In genomic region chr12:6215932-6216494, GRCh38 we compare ENCODE assay signal across 8 cellular contexts.
A peak's percentile ranks its signal among the peaks of the same experiment; 100 is the strongest.
DNase-seq lines count a peak whose midpoint lies in the region; ATAC-seq lines count a peak whose summit lies in the region.

No MANE protein-coding gene starts in this region.

- peak; percentile 68 for DNase-seq in NCI-H2196 (lab: John Stamatoyannopoulos, UW; ENCODE audit: unreplicated experiment)

- ATAC-seq in HG02973 (IDR thresholded peaks at IDR 0.05; ENCODE audit: unreplicated experiment) (no peak), HG03439 (IDR thresholded peaks at IDR 0.05; ENCODE audit: unreplicated experiment) (no peak), GM21367 (IDR thresholded peaks at IDR 0.05; ENCODE audit: unreplicated experiment) (no peak), HG03025 (IDR thresholded peaks at IDR 0.05; ENCODE audit: low FRiP score, unreplicated experiment) (no peak)

- H3K4me2 ChIP-seq in BLaER1: peak overlapping the region; percentile 100

- H3K9ac ChIP-seq in BLaER1 (peak overlapping the region; percentile 99), duodenal mucosa (ENCODE audit: low read depth in 1 of 2, low read length in 2 of 2) (peak overlapping the region; percentile 9 to 28), mucosa of rectum (ENCODE audit: low read depth in 1 of 2, low read length in 2 of 2) (peak overlapping the region; percentile 42 to 60)

- H3K4me1 ChIP-seq in BLaER1 (peaks cover 100% of the 10 kb centered on the region), duodenal mucosa (ENCODE audit: control insufficient read depth in 1 of 2, insufficient read depth in 2 of 2, low read length in 2 of 2) (peaks cover 44 to 55% of the 10 kb centered on the region in 2 donors), mucosa of rectum (ENCODE audit: control insufficient read depth in 2 of 2, insufficient read depth in 2 of 2, low read length in 2 of 2) (peaks cover 67 to 75% of the 10 kb centered on the region in 2 donors)

- H3K4me3 ChIP-seq in BLaER1: peak overlapping the region; percentile 15; the same call in 1 of the 2 replicates
- no peak overlapping the region for H3K4me3 ChIP-seq in duodenal mucosa (ENCODE audit: low read depth in 1 of 2, low read length in 2 of 2)
- peak overlapping the region in 1 of 2 donors; percentile 25 for H3K4me3 ChIP-seq in mucosa of rectum (ENCODE audit: low read length in 2 of 2)

- H3K27me3 ChIP-seq in BLaER1 (no peaks in the 10 kb centered on the region), duodenal mucosa (ENCODE audit: control insufficient read depth in 1 of 2, insufficient read depth in 2 of 2, low read length in 2 of 2) (no peaks in the 10 kb centered on the region), mucosa of rectum (ENCODE audit: control insufficient read depth in 2 of 2, insufficient read depth in 2 of 2, low read length in 2 of 2) (no peaks in the 10 kb centered on the region)

- H3K27ac ChIP-seq in BLaER1 (peak overlapping the region; percentile 99), duodenal mucosa (ENCODE audit: low read depth, low read length) (peak overlapping the region; percentile 77), mucosa of rectum (ENCODE audit: low read depth in 2 of 2, low read length in 2 of 2) (peak overlapping the region; percentile 87 to 90)

- peaks cover 75% of the 10 kb centered on the region for H4K20me1 ChIP-seq in BLaER1

- H3K9me3 ChIP-seq in BLaER1: no peaks in the 10 kb centered on the region
- H3K9me3 ChIP-seq in duodenal mucosa (ENCODE audit: control insufficient read depth in 1 of 2, low read length in 2 of 2): no peaks in the 10 kb centered on the region
- no peaks in the 10 kb centered on the region for H3K9me3 ChIP-seq in mucosa of rectum (ENCODE audit: control insufficient read depth in 2 of 2, low read length in 2 of 2)

- H3K36me3 ChIP-seq in BLaER1 (peaks cover 97% of the 10 kb centered on the region), duodenal mucosa (ENCODE audit: control insufficient read depth in 1 of 2, insufficient read depth in 2 of 2, low read length in 2 of 2) (peaks cover 5 to 20% of the 10 kb centered on the region in 2 donors), mucosa of rectum (ENCODE audit: control insufficient read depth in 2 of 2, insufficient read depth in 2 of 2, low read length in 2 of 2) (peaks cover 20 to 26% of the 10 kb centered on the region in 2 donors)

Comparison
In these comparisons a context has a peak if more than half of its experiments do, and no peak if none do; other contexts are left out.
1. H3K9ac ChIP-seq: peak in every context shown above with its lines; median percentile 99 in BLaER1; 51 in mucosa of rectum; 18 in duodenal mucosa.